In genomic region chr17:20540878-20541277, GRCh38 we compare ENCODE assay signal across 14 cellular contexts. TPM values are rescaled to one million over a fixed set of nuclear protein-coding genes. Genes with fewer than 3 reads are reported as not detected.
DNase-seq lines count a peak whose midpoint lies in the region; ATAC-seq and TF ChIP-seq lines count a peak whose summit lies in the region.
"Not testable (repeated sequence)": the region's sequence is repeated elsewhere in the genome, so short reads cannot be mapped to it uniquely, and the experiment has no call there.
"Had no signal": no experiment of that assay in that cellular context is flagged by ENCODE, and none has a peak within 500 bp of the region (broad histone marks: within the 10 kb centered on the region; RNA-seq: fewer than 3 reads in every experiment).

No MANE protein-coding gene starts in this region.

- not testable (repeated sequence) for H3K4me1 Mint-ChIP-seq in naive B cell

- H3K27me3 ChIP-seq in colonic mucosa, upper lobe of right lung: not testable (repeated sequence)

- not testable (repeated sequence) for H3K36me3 ChIP-seq in colonic mucosa, upper lobe of right lung

- TF ChIP-seq POLR2A in NB4 (IDR thresholded peaks at IDR 0.05; ENCODE audit: extremely low read depth, insufficient read length): not testable (repeated sequence)

- not testable (repeated sequence) for H3K27ac ChIP-seq in colonic mucosa, upper lobe of right lung

- not testable (repeated sequence) for H3K27ac Mint-ChIP-seq in naive B cell

- not testable (repeated sequence) for TF ChIP-seq CTCF in NB4 (IDR thresholded peaks at IDR 0.05; ENCODE audit: low read depth, low read length); colonic mucosa (IDR thresholded peaks at IDR 0.05); fibroblast of villous mesenchyme (IDR thresholded peaks at IDR 0.05; ENCODE audit: insufficient read depth, low read depth, low read length); upper lobe of right lung (IDR thresholded peaks at IDR 0.05)

- H3K4me3 Mint-ChIP-seq in naive B cell: not testable (repeated sequence)

- not testable (repeated sequence) for H3K4me1 ChIP-seq in colonic mucosa, upper lobe of right lung

- intact Hi-C loops in colonic mucosa (cut with DNase I); upper lobe of right lung (cut with DNase I): not testable (repeated sequence)

- H3K9me3 Mint-ChIP-seq in naive B cell: not testable (repeated sequence)

- not testable (repeated sequence) for H3K27me3 Mint-ChIP-seq in naive B cell

- not testable (repeated sequence) for H3K9ac ChIP-seq in colonic mucosa (ENCODE audit: low read depth in 2 of 2, low read length in 2 of 2)

- H3K9me3 ChIP-seq in colonic mucosa, upper lobe of right lung: not testable (repeated sequence)

- H3K4me3 ChIP-seq in NB4 (ENCODE audit: low read depth, low read length); colonic mucosa; fibroblast of villous mesenchyme (ENCODE audit: low read depth, low read length); upper lobe of right lung: not testable (repeated sequence)

- ATAC-seq in GM18511 (IDR thresholded peaks at IDR 0.05; ENCODE audit: unreplicated experiment): peak; percentile 15
- peak; percentile 13 for ATAC-seq in HG03280 (IDR thresholded peaks at IDR 0.05; ENCODE audit: unreplicated experiment)
- ATAC-seq in naive B cell (ENCODE audit: low read depth in 2 of 2): peak; percentile 35 to 37
- not testable (repeated sequence) for ATAC-seq in upper lobe of right lung

- DNase-seq in NB4 (ENCODE audit: low read depth) (peak; percentile 44), SIG-M5 treated with dmso at 0.1 percent for 504 hours (lab: John Stamatoyannopoulos, UW; ENCODE audit: unreplicated experiment) (peak; percentile 11), colonic mucosa (peak; percentile 38), fibroblast of villous mesenchyme (ENCODE audit: low read depth) (peak; percentile 4), upper lobe of right lung (peak; percentile 20)
- DNase-seq in naive B cell: not testable (repeated sequence)

- not testable (repeated sequence) for H3K36me3 Mint-ChIP-seq in naive B cell

RNA-seq across cellular contexts. Expression of gene CDRT15L2, which starts 38.6 kb away (rescaled TPM):
- total RNA-seq in colonic mucosa (not detected), fibroblast of villous mesenchyme (not detected in 2 replicates), upper lobe of right lung (not detected)
- polyA plus RNA-seq in naive B cell (ENCODE audit: low read depth in 6 of 6): not detected
- total RNA-seq: Calu3; CD4-positive, alpha-beta memory T cell; HT-29; Peyer's patch; Right ventricle myocardium superior had no signal
- polyA plus RNA-seq: AG04450; CD4-positive, alpha-beta memory T cell had no signal
